ENCODE assay signal across 8 cellular contexts in genomic region chr17:40417258-40417608, GRCh38. TPM values are rescaled to one million over a fixed set of nuclear protein-coding genes. Genes with fewer than 3 reads are reported as not detected.
DNase-seq lines count a peak whose midpoint lies in the region; ATAC-seq and TF ChIP-seq lines count a peak whose summit lies in the region.

No MANE protein-coding gene starts in this region.

- peak; percentile 2 to 11 for ATAC-seq in activated CD4-positive, CD25-positive, alpha-beta regulatory T cell treated with anti-CD3 and anti-CD28 coated beads, Interleukin-2, amount 50 U/mL, for 24 hours
- ATAC-seq in HG03064 (IDR thresholded peaks at IDR 0.05; ENCODE audit: low read depth, unreplicated experiment) (peak; percentile 12), HG02973 (IDR thresholded peaks at IDR 0.05; ENCODE audit: unreplicated experiment) (no peak)

- intact Hi-C loops in adrenal gland (cut with DNase I) = loop anchor here in 1 of 2 donors (10.0 kb wide), 2 partner anchors 112 to 222 kb away; partner anchors contain the start of gene RARA

- TF ChIP-seq CTCF in epithelial cell of esophagus (IDR thresholded peaks at IDR 0.05; ENCODE audit: insufficient read depth, low read depth, low read length, missing control alignments) = no peak
- no peak for TF ChIP-seq CTCF in parathyroid adenoma (IDR thresholded peaks at IDR 0.05)
- TF ChIP-seq CTCF in adrenal gland (IDR thresholded peaks at IDR 0.05) = no peak

- H3K36me3 ChIP-seq in parathyroid adenoma (ENCODE audit: control insufficient read depth, insufficient read depth, low read length) (no peaks in the 10 kb centered on the region), adrenal gland (replicated peaks in 1 of 2) (no peaks in the 10 kb centered on the region)

- H3K9ac ChIP-seq in parathyroid adenoma = no peak overlapping the region

- 0 to 1% (median 0%) methylated on average over 7 to 21 of the region's 21 CpGs for WGBS in adrenal gland, 4 donors

- peak overlapping the region; percentile 86 for H2AFZ ChIP-seq in parathyroid adenoma

- peak overlapping the region; percentile 99 for H3K4me2 ChIP-seq in parathyroid adenoma (ENCODE audit: low read length)

- H3K9me3 ChIP-seq in parathyroid adenoma (ENCODE audit: control insufficient read depth, low read length) (no peaks in the 10 kb centered on the region), adrenal gland (replicated peaks in 1 of 3) (no peaks in the 10 kb centered on the region)

- H3K27ac ChIP-seq in parathyroid adenoma (no peak overlapping the region), adrenal gland (no peak overlapping the region)

- H3K27me3 ChIP-seq in parathyroid adenoma (ENCODE audit: control insufficient read depth, insufficient read depth, low read length) (no peaks in the 10 kb centered on the region), adrenal gland (no peaks in the 10 kb centered on the region)

- H3K4me3 ChIP-seq in epithelial cell of esophagus (ENCODE audit: low read length) (peak overlapping the region; percentile 85), parathyroid adenoma (ENCODE audit: low read depth, low read length) (peak overlapping the region; percentile 71), adrenal gland (peak overlapping the region in 2 of 4 donors; percentile 8 to 53)

- no peaks in the 10 kb centered on the region for H3K79me2 ChIP-seq in parathyroid adenoma

- TF ChIP-seq POLR2A in adrenal gland (IDR thresholded peaks at IDR 0.05) = no peak

- DNase-seq in activated CD4-positive, CD25-positive, alpha-beta regulatory T cell (lab: John Stamatoyannopoulos, UW) = no peak
- peak; percentile 18 for DNase-seq in epithelial cell of esophagus (ENCODE audit: low read depth)
- DNase-seq in adrenal gland = no peak

- H3K4me1 ChIP-seq in parathyroid adenoma (no peaks in the 10 kb centered on the region), adrenal gland (replicated peaks in 1 of 2) (peaks cover 6 to 12% of the 10 kb centered on the region in 2 donors)

TF ChIP-seq in PFSK-1, 5 proteins besides CTCF, POLR2A, EP300 and RAD21:
- TF ChIP-seq REST (IDR thresholded peaks at IDR 0.05; ENCODE audit: insufficient read depth in 1 of 2, low read depth in 2 of 2, low read length in 2 of 2) (no peak), SIN3A (IDR thresholded peaks at IDR 0.05; ENCODE audit: borderline replicate concordance, insufficient read depth, low read length) (0 out of 2 replicates have a peak, but pooled peaks have one; percentile 79), FOXP2 (optimal IDR thresholded peaks at IDR 0.05; ENCODE audit: borderline replicate concordance, extremely low read depth, extremely low read length, insufficient read depth) (no peak), TAF1 (IDR thresholded peaks at IDR 0.05; ENCODE audit: borderline replicate concordance, insufficient read depth, low read length) (no peak), POLR2AphosphoS5 (IDR thresholded peaks at IDR 0.05; ENCODE audit: low read depth, low read length) (no peak)

RNA-seq across cellular contexts. Expression of gene TOP2A, which starts 0.5 kb away (rescaled TPM):
- 43.1 TPM for polyA plus RNA-seq in PFSK-1 (2012; ENCODE audit: insufficient read length, low read depth)
- total RNA-seq in adrenal gland = 1 to 10 TPM; 1.9 to 6.2 (median 3.9) TPM
- polyA plus RNA-seq in adrenal gland = 1 to 10 TPM in 2 of 3 donors, under 1 TPM in 1; 0.32 to 3.9 (median 1.2) TPM

RNA-seq across cellular contexts. Expression of gene IGFBP4, which starts 26.0 kb away (rescaled TPM):
- polyA plus RNA-seq in PFSK-1 (2012; ENCODE audit: insufficient read length, low read depth) = 982 TPM
- 100 to 1,000 TPM; 185 to 458 (median 280) TPM for total RNA-seq in adrenal gland
- 100 to 1,000 TPM; 126 to 335 (median 276) TPM for polyA plus RNA-seq in adrenal gland

RNA-seq across cellular contexts. Expression of gene GJD3, which starts 52.7 kb away (rescaled TPM):
- not detected for polyA plus RNA-seq in PFSK-1 (2012; ENCODE audit: insufficient read length, low read depth)
- 1 to 10 TPM; 1.3 to 8.7 (median 1.9) TPM for total RNA-seq in adrenal gland
- not detected for polyA plus RNA-seq in adrenal gland
